Comparison of ENCODE assay signal across 8 cellular contexts in the genomic region with DNA sequence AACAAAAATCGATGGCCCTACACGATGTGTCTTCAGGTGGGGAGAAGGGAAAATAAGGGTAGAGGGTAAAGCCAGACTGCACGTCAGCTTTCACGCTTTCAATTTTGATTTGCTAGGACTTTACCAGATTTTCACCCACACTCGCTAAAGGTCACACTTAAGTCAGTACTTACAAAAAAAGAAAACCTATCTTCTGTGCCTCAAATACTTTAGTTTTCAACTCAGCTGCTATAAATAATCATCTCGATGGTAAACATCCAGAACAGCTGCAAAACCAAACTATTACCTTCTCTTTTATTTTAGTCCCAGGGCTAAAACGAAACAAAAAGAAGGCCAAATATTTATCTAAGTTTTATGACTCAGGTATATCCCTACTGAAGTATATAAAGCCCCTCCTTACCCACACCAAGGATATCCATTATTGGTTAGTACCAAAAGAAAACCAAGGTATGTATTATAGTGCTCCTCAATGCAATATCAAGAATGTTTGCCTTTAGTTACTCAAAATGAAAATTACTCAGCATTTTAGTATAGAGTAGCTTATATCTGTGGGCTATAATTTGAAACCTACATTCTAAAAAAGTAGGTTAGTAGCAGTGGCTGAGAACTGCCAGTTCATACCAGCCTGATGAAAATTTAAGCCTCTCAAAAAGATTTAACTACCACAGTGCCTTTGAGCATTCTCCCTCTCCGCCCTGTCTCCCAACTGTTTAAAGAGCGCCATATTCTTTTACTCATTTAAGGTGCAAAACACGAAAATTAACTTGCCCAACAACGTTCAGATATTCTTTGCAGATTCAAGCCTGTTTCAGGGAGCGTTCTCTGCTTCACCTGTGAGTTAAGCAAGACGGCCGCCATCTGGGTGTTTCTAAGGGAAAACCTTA. TPM values are rescaled to one million over a fixed set of nuclear protein-coding genes. Genes with fewer than 3 reads are reported as not detected.
DNase-seq lines count a peak whose midpoint lies in the region; ATAC-seq and TF ChIP-seq lines count a peak whose summit lies in the region.

No MANE protein-coding gene starts in this region.

- peaks cover 33% of the 10 kb centered on the region for H3K4me1 ChIP-seq in testis

- peak overlapping the region; percentile 100 for H3K4me3 ChIP-seq in testis

- no peaks in the 10 kb centered on the region for H3K27me3 ChIP-seq in testis

- H3K36me3 Mint-ChIP-seq in activated T-cell treated with anti-CD3 and anti-CD28 coated beads, Interleukin-2, amount 50 U/mL, for 24 hours (ENCODE audit: low read depth), result peaks cover 60% of the 10 kb centered on the region
- peaks cover 17% of the 10 kb centered on the region for H3K36me3 Mint-ChIP-seq in activated CD4-positive, alpha-beta memory T cell treated with anti-CD3 and anti-CD28 coated beads for 36 hours
- H3K36me3 Mint-ChIP-seq in immature natural killer cell, result peaks cover 0 to 4% (median 3%) of the 10 kb centered on the region in 3 donors

- H3K27ac Mint-ChIP-seq in activated T-cell treated with anti-CD3 and anti-CD28 coated beads, Interleukin-2, amount 50 U/mL, for 24 hours, result peak overlapping the region; percentile 100
- peak overlapping the region; percentile 100 for H3K27ac Mint-ChIP-seq in activated CD4-positive, alpha-beta memory T cell treated with anti-CD3 and anti-CD28 coated beads for 36 hours
- H3K27ac Mint-ChIP-seq in immature natural killer cell, result peak overlapping the region; percentile 98 to 100 (median 99)

- TF ChIP-seq CTCF in testis (IDR thresholded peaks at IDR 0.05), result no peak

- H3K9me3 ChIP-seq in testis, result no peaks in the 10 kb centered on the region

- no peak for DNase-seq in activated T-cell treated with anti-CD3 and anti-CD28 coated beads, Interleukin-2, amount 50 U/mL, for 24 hours
- DNase-seq in activated T-cell treated with anti-CD3 and anti-CD28 coated beads, Interleukin-2, amount 50 U/mL, for 1 hour, result no peak
- DNase-seq in activated CD4-positive, alpha-beta memory T cell treated with anti-CD3 and anti-CD28 coated beads for 36 hours, result no peak
- DNase-seq in immature natural killer cell (peak; percentile 46 to 77 (median 49)), testis (no peak), NCI-H1105 treated with DMSO at 0.1 percent for 48 hours (lab: John Stamatoyannopoulos, UW) (no peak), putamen (ENCODE audit: low spot score) (no peak)

- H3K27me3 Mint-ChIP-seq in activated T-cell treated with anti-CD3 and anti-CD28 coated beads, Interleukin-2, amount 50 U/mL, for 24 hours, result no peaks in the 10 kb centered on the region
- H3K27me3 Mint-ChIP-seq in activated CD4-positive, alpha-beta memory T cell treated with anti-CD3 and anti-CD28 coated beads for 36 hours, result no peaks in the 10 kb centered on the region
- peaks cover 8 to 15% (median 10%) of the 10 kb centered on the region in 3 donors for H3K27me3 Mint-ChIP-seq in immature natural killer cell (ENCODE audit: low read depth in 3 of 3)

- H3K27ac ChIP-seq in testis, result peak overlapping the region in 1 of 2 donors; percentile 100

- POLR2A ChIA-PET in activated CD4-positive, alpha-beta memory T cell treated with anti-CD3 and anti-CD28 coated beads for 36 hours (lab: Charles Lee), result interaction anchor here (0.9 to 3.4 kb wide), 3 partner anchors 12 to 245 kb away, joined by 3 to 12 read pairs (median 6); a partner anchor contains a TSS

- no peak for TF ChIP-seq POLR2A in testis (IDR thresholded peaks at IDR 0.05)

- no peaks in the 10 kb centered on the region for H3K9me3 Mint-ChIP-seq in activated T-cell treated with anti-CD3 and anti-CD28 coated beads, Interleukin-2, amount 50 U/mL, for 24 hours
- H3K9me3 Mint-ChIP-seq in activated CD4-positive, alpha-beta memory T cell treated with anti-CD3 and anti-CD28 coated beads for 36 hours, result no peaks in the 10 kb centered on the region
- no peaks in the 10 kb centered on the region for H3K9me3 Mint-ChIP-seq in immature natural killer cell

- CTCF ChIA-PET in activated CD4-positive, alpha-beta memory T cell treated with anti-CD3 and anti-CD28 coated beads for 36 hours (lab: Charles Lee), result interaction anchor here (1.1 to 1.5 kb wide), 2 partner anchors 9 to 11 kb away, joined by 3 to 7 read pairs; no protein-coding TSS in a partner anchor

- ATAC-seq in HG03045 (IDR thresholded peaks at IDR 0.05; ENCODE audit: unreplicated experiment), result peak; percentile 43

- 22 to 25% methylated on average over 14 of the region's 14 CpGs for WGBS in testis, 2 donors

- intact Hi-C loops in activated CD4-positive, alpha-beta memory T cell treated with anti-CD3 and anti-CD28 coated beads for 36 hours (cut with micrococcal nuclease), result loop anchor here (5.0 to 10.0 kb wide), 5 partner anchors 414 to 1799 kb away; a partner anchor contains a TSS
- intact Hi-C loops in testis (cut with DNase I; ENCODE audit: low total_unique reads), result no loop called here

- H3K4me3 Mint-ChIP-seq in activated T-cell treated with anti-CD3 and anti-CD28 coated beads, Interleukin-2, amount 50 U/mL, for 24 hours, result peak overlapping the region; percentile 99
- H3K4me3 Mint-ChIP-seq in activated CD4-positive, alpha-beta memory T cell treated with anti-CD3 and anti-CD28 coated beads for 36 hours, result peak overlapping the region; percentile 98
- H3K4me3 Mint-ChIP-seq in immature natural killer cell, result peak overlapping the region; percentile 99 to 100 (median 99)

- no peaks in the 10 kb centered on the region for H3K36me3 ChIP-seq in testis (ENCODE audit: low read depth, missing control alignments)

- peaks cover 67% of the 10 kb centered on the region for H3K4me1 Mint-ChIP-seq in activated T-cell treated with anti-CD3 and anti-CD28 coated beads, Interleukin-2, amount 50 U/mL, for 24 hours (ENCODE audit: low read depth)
- peaks cover 61% of the 10 kb centered on the region for H3K4me1 Mint-ChIP-seq in activated CD4-positive, alpha-beta memory T cell treated with anti-CD3 and anti-CD28 coated beads for 36 hours (ENCODE audit: low read depth)
- H3K4me1 Mint-ChIP-seq in immature natural killer cell, result peaks cover 69 to 74% of the 10 kb centered on the region in 2 donors

RNA-seq across cellular contexts. Expression of a gene that starts 1.5 kb away (rescaled TPM):
- total RNA-seq in activated CD4-positive, alpha-beta memory T cell treated with anti-CD3 and anti-CD28 coated beads for 36 hours, result 100 to 1,000 TPM; 452 to 464 TPM
- polyA plus RNA-seq in immature natural killer cell (100 to 1,000 TPM; 223 to 269 (median 257) TPM), testis (ENCODE audit: insufficient read depth, low read depth, low replicate concordance) (488 TPM)
- total RNA-seq in testis, result 100 to 1,000 TPM; 354 to 495 TPM

RNA-seq across cellular contexts. Expression of a gene that starts 24.2 kb away (rescaled TPM):
- total RNA-seq in activated CD4-positive, alpha-beta memory T cell treated with anti-CD3 and anti-CD28 coated beads for 36 hours, result 10 to 100 TPM; 60.4 to 66.7 TPM
- polyA plus RNA-seq in immature natural killer cell (10 to 100 TPM; 32.8 to 50.4 (median 37.9) TPM), testis (ENCODE audit: insufficient read depth, low read depth, low replicate concordance) (27.3 TPM)
- total RNA-seq in testis, result 10 to 100 TPM; 27.3 to 47.3 TPM

RNA-seq across cellular contexts. Expression of a gene that starts 39.7 kb away (rescaled TPM):
- 10 to 100 TPM; 51.7 to 52.1 TPM for total RNA-seq in activated CD4-positive, alpha-beta memory T cell treated with anti-CD3 and anti-CD28 coated beads for 36 hours
- 10 to 100 TPM; 34.0 to 35.6 (median 34.9) TPM for polyA plus RNA-seq in immature natural killer cell
- 10 to 100 TPM; 22.8 to 24.6 TPM for total RNA-seq in testis
- polyA plus RNA-seq in testis (ENCODE audit: insufficient read depth, low read depth, low replicate concordance), result 17.4 TPM

Comparison
In these comparisons a context has a peak if more than half of its experiments do, and no peak if none do; other contexts are left out.
1. DNase-seq: peak in immature natural killer cell (3 of 3); none in activated T-cell treated with anti-CD3 and anti-CD28 coated beads, Interleukin-2, amount 50 U/mL, for 24 hours (single experiment), activated T-cell treated with anti-CD3 and anti-CD28 coated beads, Interleukin-2, amount 50 U/mL, for 1 hour (single experiment), activated CD4-positive, alpha-beta memory T cell treated with anti-CD3 and anti-CD28 coated beads for 36 hours (single experiment), testis (single experiment), NCI-H1105 treated with DMSO at 0.1 percent for 48 hours (single experiment) and putamen (single experiment).
2. Peak in every context shown above with its lines, with median percentiles within 50 percentile points of each other: H3K27ac Mint-ChIP-seq and H3K4me3 Mint-ChIP-seq.